ENCODE assay signal across 9 cellular contexts in genomic region chr18:12701161-12701560, GRCh38. TPM values are rescaled to one million over a fixed set of nuclear protein-coding genes. Genes with fewer than 3 reads are reported as not detected.
DNase-seq lines count a peak whose midpoint lies in the region; ATAC-seq, FAIRE-seq and TF ChIP-seq lines count a peak whose summit lies in the region.
"Had no signal": no experiment of that assay in that cellular context is flagged by ENCODE, and none has a peak within 500 bp of the region (broad histone marks: within the 10 kb centered on the region; RNA-seq: fewer than 3 reads in every experiment).

No MANE protein-coding gene starts in this region.

- WGBS in heart left ventricle, 4 donors: 85 to 92% (median 89%) methylated on average over 3 of the region's 3 CpGs
- 79% methylated on average over 3 of the region's 3 CpGs for WGBS in right lobe of liver (ENCODE audit: insufficient coverage, low coverage, low lambda C conversion rate, missing lambda C conversion rate)

- H3K4me3 ChIP-seq in heart left ventricle: peak overlapping the region in 8 of 12 donors; percentile 67 to 100 (median 88)
- peak overlapping the region; percentile 100 for H3K4me3 ChIP-seq in adipocyte (ENCODE audit: low read length)
- H3K4me3 ChIP-seq in right lobe of liver: peak overlapping the region in 2 of 3 donors; percentile 92 to 94
- no peak overlapping the region for H3K4me3 ChIP-seq in mucosa of descending colon

- intact Hi-C loops in heart left ventricle (cut with DNase I) (no loop called here), left cardiac atrium (cut with DNase I) (no loop called here), right lobe of liver (cut with DNase I) (no loop called here), mucosa of descending colon (cut with DNase I, micrococcal nuclease) (no loop called here)

- no peak for ATAC-seq in heart left ventricle
- ATAC-seq in left cardiac atrium: no peak
- no peak for ATAC-seq in right lobe of liver
- no peak for ATAC-seq in mucosa of descending colon

- peak; percentile 86 for FAIRE-seq in urothelium cell line (lab: Jason Lieb, UNC)

- H3K36me3 ChIP-seq in heart left ventricle (peaks cover 0 to 48% (median 32%) of the 10 kb centered on the region in 9 donors), adipocyte (ENCODE audit: control insufficient read depth, insufficient read depth, low read length, severe bottlenecking) (peaks cover 12% of the 10 kb centered on the region), right lobe of liver (peaks cover 0 to 9% (median 0%) of the 10 kb centered on the region in 4 donors), mucosa of descending colon (ENCODE audit: low read depth) (no peaks in the 10 kb centered on the region)

- no peak for DNase-seq in heart left ventricle
- no peak for DNase-seq in left cardiac atrium
- DNase-seq in adipocyte (ENCODE audit: low read depth): peak; percentile 13
- no peak for DNase-seq in right lobe of liver
- no peak for DNase-seq in urothelium cell line (ENCODE audit: low spot score)
- DNase-seq in DMS 273 treated with DMSO at 0.1 percent for 48 hours (lab: John Stamatoyannopoulos, UW): no peak
- DNase-seq in globus pallidus (ENCODE audit: low spot score): no peak
- no peak for DNase-seq in mucosa of descending colon
- DNase-seq: DMS53 had no signal

- H3K27ac ChIP-seq in heart left ventricle (no peak overlapping the region), right lobe of liver (no peak overlapping the region)

- peaks cover 0 to 37% (median 28%) of the 10 kb centered on the region in 12 donors for H3K4me1 ChIP-seq in heart left ventricle
- H3K4me1 ChIP-seq in adipocyte (ENCODE audit: control insufficient read depth, insufficient read depth, low read length): peaks cover 32% of the 10 kb centered on the region
- H3K4me1 ChIP-seq in right lobe of liver: peaks cover 0 to 33% (median 7%) of the 10 kb centered on the region in 4 donors
- peaks cover 17% of the 10 kb centered on the region for H3K4me1 ChIP-seq in mucosa of descending colon (ENCODE audit: low read depth)

- H3K27me3 ChIP-seq in heart left ventricle (no peaks in the 10 kb centered on the region), adipocyte (replicated peaks; ENCODE audit: control insufficient read depth, insufficient read depth, low read length) (no peaks in the 10 kb centered on the region), right lobe of liver (no peaks in the 10 kb centered on the region)

- H3K9me3 ChIP-seq in heart left ventricle: no peaks in the 10 kb centered on the region
- H3K9me3 ChIP-seq in adipocyte (ENCODE audit: control insufficient read depth, low read length): no peaks in the 10 kb centered on the region
- no peaks in the 10 kb centered on the region for H3K9me3 ChIP-seq in right lobe of liver
- H3K9me3 ChIP-seq in mucosa of descending colon: no peaks in the 10 kb centered on the region

- TF ChIP-seq CTCF in heart left ventricle (IDR thresholded peaks at IDR 0.05) (no peak), right lobe of liver (IDR thresholded peaks at IDR 0.05) (no peak), mucosa of descending colon (IDR thresholded peaks at IDR 0.05) (no peak)

- TF ChIP-seq POLR2A in heart left ventricle (IDR thresholded peaks at IDR 0.05): no peak
- no peak for TF ChIP-seq POLR2A in right lobe of liver (IDR thresholded peaks at IDR 0.05)

- H3K9ac ChIP-seq in adipocyte (ENCODE audit: low read length): peak overlapping the region; percentile 100

RNA-seq across cellular contexts. Expression of gene CEP76, which starts 1.4 kb away (rescaled TPM):
- total RNA-seq in heart left ventricle (1 to 10 TPM; 1.6 to 7.9 (median 4.4) TPM), left cardiac atrium (1 to 10 TPM; 3.9 to 5.7 TPM), right lobe of liver (1 to 10 TPM; 2.1 to 5.6 (median 3.7) TPM), mucosa of descending colon (10 to 100 TPM in 1 of 3 donors, 1 to 10 TPM in 2; 6.4 to 10.1 (median 8.5) TPM)
- 1 to 10 TPM; 1.3 to 3.2 TPM for polyA plus RNA-seq in heart left ventricle

RNA-seq across cellular contexts. Expression of gene PSMG2, which starts 1.7 kb away (rescaled TPM):
- total RNA-seq in heart left ventricle (10 to 100 TPM; 35.8 to 61.5 (median 44.7) TPM), left cardiac atrium (10 to 100 TPM; 43.8 to 45.9 TPM), right lobe of liver (10 to 100 TPM; 27.2 to 37.4 (median 30.7) TPM), mucosa of descending colon (10 to 100 TPM; 68.7 to 73.8 (median 69.3) TPM)
- polyA plus RNA-seq in heart left ventricle: 10 to 100 TPM; 55.5 to 65.7 TPM

RNA-seq across cellular contexts. Expression of gene SPIRE1, which starts 43.3 kb away (rescaled TPM):
- total RNA-seq in heart left ventricle (10 to 100 TPM; 35.8 to 67.6 (median 48.0) TPM), left cardiac atrium (10 to 100 TPM; 31.5 to 46.4 TPM), right lobe of liver (10 to 100 TPM in 3 of 6 experiments, 1 to 10 TPM in 3; 2.2 to 19.1 (median 7.9) TPM), mucosa of descending colon (10 to 100 TPM in 1 of 3 donors, 1 to 10 TPM in 2; 4.7 to 32.8 (median 5.1) TPM)
- polyA plus RNA-seq in heart left ventricle: 10 to 100 TPM in 1 of 2 donors, 1 to 10 TPM in 1; 8.3 to 28.2 TPM
